Comparison of ENCODE assay signal across 8 cellular contexts in the genomic region with DNA sequence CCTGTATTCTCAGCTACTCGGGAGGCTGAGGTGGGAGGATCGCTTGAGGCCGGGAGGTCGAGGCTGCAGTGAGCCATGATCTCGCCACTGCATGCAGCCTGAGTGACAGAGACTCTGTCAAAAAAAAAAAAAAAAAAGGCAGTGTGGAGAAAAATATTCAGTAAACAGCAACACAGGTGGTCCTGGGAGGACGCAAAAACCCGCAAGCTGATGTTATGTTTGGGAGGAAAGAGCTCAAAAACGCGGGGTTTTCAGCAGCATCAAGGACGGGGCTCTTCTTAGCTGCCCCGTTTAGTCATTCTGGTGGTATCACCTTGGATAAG. TPM values are rescaled to one million over a fixed set of nuclear protein-coding genes. Genes with fewer than 3 reads are reported as not detected.
A peak's percentile ranks its signal among the peaks of the same experiment; 100 is the strongest.
DNase-seq lines count a peak whose midpoint lies in the region; ATAC-seq and TF ChIP-seq lines count a peak whose summit lies in the region.

No MANE protein-coding gene starts in this region.

- POLR2A ChIA-PET in naive thymus-derived CD8-positive, alpha-beta T cell (lab: Charles Lee) = interaction anchor here (0.7 to 6.0 kb wide), 14 partner anchors 8 to 345 kb away, joined by 3 to 76 read pairs (median 9); a partner anchor contains a TSS

- H3K4me3 ChIP-seq in AG10803 (ENCODE audit: low read length) = peak overlapping the region; percentile 75
- H3K4me3 ChIP-seq in colonic mucosa = peak overlapping the region; percentile 39

- ATAC-seq in naive thymus-derived CD8-positive, alpha-beta T cell = no peak
- ATAC-seq in GM18867 (IDR thresholded peaks at IDR 0.05; ENCODE audit: unreplicated experiment) = no peak

- H3K27me3 ChIP-seq in colonic mucosa = no peaks in the 10 kb centered on the region

- peaks cover 2% of the 10 kb centered on the region for H3K36me3 Mint-ChIP-seq in IgD-negative memory B cell
- H3K36me3 Mint-ChIP-seq in naive thymus-derived CD8-positive, alpha-beta T cell = no peaks in the 10 kb centered on the region

- H3K4me3 Mint-ChIP-seq in IgD-negative memory B cell = peak overlapping the region; percentile 85 to 99 (median 96)
- peak overlapping the region; percentile 85 to 97 (median 89) for H3K4me3 Mint-ChIP-seq in naive thymus-derived CD8-positive, alpha-beta T cell

- DNase-seq in AG10803 (ENCODE audit: low read depth) (no peak), colonic mucosa (no peak), NCI-H774 (lab: John Stamatoyannopoulos, UW) (no peak), NCI-H524 (lab: John Stamatoyannopoulos, UW) (no peak)
- no peak for DNase-seq in naive thymus-derived CD8-positive, alpha-beta T cell
- no peak for DNase-seq in stimulated activated CD4-positive, alpha-beta T cell treated with anti-CD3 and anti-CD28 coated beads, Interleukin-12 subunit alpha, Interleukin-12 subunit beta, amount 100 ng/mL, for 4 hours

- H3K4me1 Mint-ChIP-seq in IgD-negative memory B cell = peaks cover 6 to 10% (median 6%) of the 10 kb centered on the region in 3 donors
- H3K4me1 Mint-ChIP-seq in naive thymus-derived CD8-positive, alpha-beta T cell = peaks cover 23 to 60% (median 50%) of the 10 kb centered on the region in 4 donors

- no peaks in the 10 kb centered on the region for H3K36me3 ChIP-seq in colonic mucosa

- H3K4me1 ChIP-seq in colonic mucosa = peaks cover 4% of the 10 kb centered on the region

- no peaks in the 10 kb centered on the region for H3K27me3 Mint-ChIP-seq in IgD-negative memory B cell
- no peaks in the 10 kb centered on the region for H3K27me3 Mint-ChIP-seq in naive thymus-derived CD8-positive, alpha-beta T cell

- H3K9me3 Mint-ChIP-seq in IgD-negative memory B cell = no peaks in the 10 kb centered on the region
- H3K9me3 Mint-ChIP-seq in naive thymus-derived CD8-positive, alpha-beta T cell = peaks cover 0 to 2% (median 0%) of the 10 kb centered on the region in 9 donors

- intact Hi-C loops in colonic mucosa (cut with DNase I) = no loop called here

- H3K27ac Mint-ChIP-seq in IgD-negative memory B cell = peak overlapping the region; percentile 94 to 97 (median 97)
- peak overlapping the region; percentile 81 to 99 (median 98) for H3K27ac Mint-ChIP-seq in naive thymus-derived CD8-positive, alpha-beta T cell

- peak overlapping the region; percentile 83 for H3K27ac ChIP-seq in colonic mucosa

- H3K9ac ChIP-seq in colonic mucosa (ENCODE audit: low read depth in 2 of 2, low read length in 2 of 2) = peak overlapping the region in 1 of 2 donors; percentile 47

- no peaks in the 10 kb centered on the region for H3K9me3 ChIP-seq in colonic mucosa

- no peak for TF ChIP-seq CTCF in AG10803 (conservative IDR thresholded peaks at IDR 0.05; ENCODE audit: low read length)
- no peak for TF ChIP-seq CTCF in colonic mucosa (IDR thresholded peaks at IDR 0.05)

RNA-seq across cellular contexts. Expression of a gene that starts 0.6 kb away (rescaled TPM):
- 2.4 TPM for polyA plus RNA-seq in IgD-negative memory B cell
- total RNA-seq in colonic mucosa = 10 to 100 TPM in 1 of 2 donors, 1 to 10 TPM in 1; 9.9 to 10.2 TPM
- 1 to 10 TPM; 8.1 to 9.2 TPM for total RNA-seq in naive thymus-derived CD8-positive, alpha-beta T cell
- 1 to 10 TPM in 2 of 3 donors, under 1 TPM in 1; 0.64 to 1.4 (median 1.1) TPM for polyA plus RNA-seq in naive thymus-derived CD8-positive, alpha-beta T cell

RNA-seq across cellular contexts. Expression of a gene that starts 15.8 kb away (rescaled TPM):
- 38.4 TPM for polyA plus RNA-seq in IgD-negative memory B cell
- total RNA-seq in colonic mucosa = 10 to 100 TPM; 18.0 to 28.6 TPM
- total RNA-seq in naive thymus-derived CD8-positive, alpha-beta T cell = 100 to 1,000 TPM; 110 to 111 TPM
- polyA plus RNA-seq in naive thymus-derived CD8-positive, alpha-beta T cell = 10 to 100 TPM; 15.3 to 21.7 (median 20.3) TPM

RNA-seq across cellular contexts. Expression of a gene that starts 18.5 kb away (rescaled TPM):
- polyA plus RNA-seq in IgD-negative memory B cell = 79.3 TPM
- 10 to 100 TPM; 16.0 to 20.3 TPM for total RNA-seq in colonic mucosa
- 10 to 100 TPM; 33.8 to 36.3 TPM for total RNA-seq in naive thymus-derived CD8-positive, alpha-beta T cell
- 10 to 100 TPM; 21.2 to 35.9 (median 34.9) TPM for polyA plus RNA-seq in naive thymus-derived CD8-positive, alpha-beta T cell

RNA-seq across cellular contexts. Expression of a gene that starts 19.5 kb away (rescaled TPM):
- 0.36 TPM for polyA plus RNA-seq in IgD-negative memory B cell
- total RNA-seq in colonic mucosa = 10 to 100 TPM; 12.9 to 13.1 TPM
- 10 to 100 TPM; 21.6 to 24.4 TPM for total RNA-seq in naive thymus-derived CD8-positive, alpha-beta T cell
- polyA plus RNA-seq in naive thymus-derived CD8-positive, alpha-beta T cell = under 1 TPM in 2 of 3 donors, not detected in 1; 0.22 to 0.33 TPM

RNA-seq across cellular contexts. Expression of a gene that starts 23.0 kb away (rescaled TPM):
- 16.0 TPM for polyA plus RNA-seq in IgD-negative memory B cell
- 1 to 10 TPM; 2.6 to 4.8 TPM for total RNA-seq in colonic mucosa
- 1 to 10 TPM; 5.3 to 8.3 TPM for total RNA-seq in naive thymus-derived CD8-positive, alpha-beta T cell
- polyA plus RNA-seq in naive thymus-derived CD8-positive, alpha-beta T cell = 1 to 10 TPM; 2.6 to 4.4 (median 4.3) TPM
